9 cellular contexts compared by ENCODE assay signal in genomic region chr11:78516281-78516680, GRCh38.
"Had no signal": no experiment of that assay in that cellular context is flagged by ENCODE, and none has a peak within 500 bp of the region (broad histone marks: within the 10 kb centered on the region; RNA-seq: fewer than 3 reads in every experiment).

No MANE protein-coding gene starts in this region.

- H3K9me3 Mint-ChIP-seq: HFFc6, IgD-negative memory B cell had no signal

- H3K27me3 Mint-ChIP-seq: IgD-negative memory B cell had no signal

- H3K36me3 ChIP-seq: HAP-1 had no signal

- ATAC-seq: HCT116, HepG2 had no signal

- H3K27ac ChIP-seq: GM23248, HL-60 had no signal

- H3K4me3 ChIP-seq: GM23248, HAP-1 had no signal

- DNase-seq: GM23248, GOT3, H7, HFFc6 had no signal

- H3K27ac Mint-ChIP-seq: HFFc6, IgD-negative memory B cell had no signal

- H2AFZ ChIP-seq: GM23248 had no signal

- H3K9me3 ChIP-seq: HAP-1 had no signal

- H3K4me3 Mint-ChIP-seq: HFFc6, IgD-negative memory B cell had no signal
